ENCODE assay signal across 6 cellular contexts in genomic region chr17:21439015-21439336, GRCh38.
DNase-seq lines count a peak whose midpoint lies in the region; ATAC-seq, FAIRE-seq and TF ChIP-seq lines count a peak whose summit lies in the region.
"Not testable (repeated sequence)": the region's sequence is repeated elsewhere in the genome, so short reads cannot be mapped to it uniquely, and the experiment has no call there.

No MANE protein-coding gene starts in this region.

- H3K4me3 Mint-ChIP-seq in osteocyte (ENCODE audit: unreplicated experiment); stimulated activated naive B cell treated with anti-CD40 and anti-IgM and Interleukin-4, amounts not matched to agents 10 μg/mL and 1 μg/mL and 100 μg/mL, for 72 hours: not testable (repeated sequence)

- H3K4me1 Mint-ChIP-seq in osteocyte (ENCODE audit: unreplicated experiment); stimulated activated naive B cell treated with anti-CD40 and anti-IgM and Interleukin-4, amounts not matched to agents 10 μg/mL and 1 μg/mL and 100 μg/mL, for 72 hours: not testable (repeated sequence)

- not testable (repeated sequence) for H3K36me3 Mint-ChIP-seq in osteocyte (ENCODE audit: unreplicated experiment); stimulated activated naive B cell treated with anti-CD40 and anti-IgM and Interleukin-4, amounts not matched to agents 10 μg/mL and 1 μg/mL and 100 μg/mL, for 72 hours

- TF ChIP-seq CTCF in bronchial epithelial cell (IDR thresholded peaks at IDR 0.05; ENCODE audit: insufficient read depth, low read length, severe bottlenecking); right atrium auricular region (IDR thresholded peaks at IDR 0.05); osteocyte (IDR thresholded peaks at IDR 0.05); upper lobe of right lung (IDR thresholded peaks at IDR 0.05): not testable (repeated sequence)

- H3K9me2 ChIP-seq in Karpas-422 (replicated peaks; ENCODE audit: insufficient read depth, low read length), result not testable (repeated sequence)

- H3K9me3 ChIP-seq in Karpas-422 (ENCODE audit: low read length); right atrium auricular region; upper lobe of right lung: not testable (repeated sequence)

- H3K4me1 ChIP-seq in Karpas-422 (ENCODE audit: low read length), result peaks cover 50% of the 10 kb centered on the region
- not testable (repeated sequence) for H3K4me1 ChIP-seq in right atrium auricular region, upper lobe of right lung

- not testable (repeated sequence) for H3K27ac Mint-ChIP-seq in osteocyte (ENCODE audit: unreplicated experiment); stimulated activated naive B cell treated with anti-CD40 and anti-IgM and Interleukin-4, amounts not matched to agents 10 μg/mL and 1 μg/mL and 100 μg/mL, for 72 hours

- peaks cover 12% of the 10 kb centered on the region for H3K27me3 Mint-ChIP-seq in osteocyte (ENCODE audit: unreplicated experiment)
- H3K27me3 Mint-ChIP-seq in stimulated activated naive B cell treated with anti-CD40 and anti-IgM and Interleukin-4, amounts not matched to agents 10 μg/mL and 1 μg/mL and 100 μg/mL, for 72 hours, result not testable (repeated sequence)

- H3K27me3 ChIP-seq in Karpas-422 (ENCODE audit: low read length); bronchial epithelial cell (ENCODE audit: control insufficient read depth, insufficient read depth, low read length); right atrium auricular region; upper lobe of right lung: not testable (repeated sequence)

- H3K4me2 ChIP-seq in Karpas-422 (ENCODE audit: low read depth, low read length, poor library complexity, severe bottlenecking), result peak overlapping the region; percentile 44

- DNase-seq in Karpas-422; bronchial epithelial cell (ENCODE audit: low read depth); stimulated activated naive B cell treated with anti-CD40 and anti-IgM and Interleukin-4, amounts not matched to agents 10 μg/mL and 1 μg/mL and 100 μg/mL, for 72 hours; upper lobe of right lung: not testable (repeated sequence)
- DNase-seq in right atrium auricular region (ENCODE audit: low spot score) (peak; percentile 38), osteocyte (ENCODE audit: extremely low spot score, unreplicated experiment) (peak; percentile 80)

- not testable (repeated sequence) for H3K4me3 ChIP-seq in Karpas-422 (ENCODE audit: low read length); bronchial epithelial cell (ENCODE audit: low read depth, low read length); right atrium auricular region; upper lobe of right lung

- intact Hi-C loops in upper lobe of right lung (cut with DNase I), result not testable (repeated sequence)

- not testable (repeated sequence) for H4K20me1 ChIP-seq in Karpas-422 (ENCODE audit: insufficient read depth, low read depth, low read length)

- not testable (repeated sequence) for H3K36me3 ChIP-seq in Karpas-422 (ENCODE audit: insufficient read depth, low read length); bronchial epithelial cell (ENCODE audit: control insufficient read depth, insufficient read depth, low read length); right atrium auricular region; upper lobe of right lung

- not testable (repeated sequence) for H3K79me2 ChIP-seq in Karpas-422 (ENCODE audit: low read length)

- H3K9ac ChIP-seq in Karpas-422 (ENCODE audit: low read length), result not testable (repeated sequence)

- not testable (repeated sequence) for H3K9me3 Mint-ChIP-seq in osteocyte (ENCODE audit: unreplicated experiment); stimulated activated naive B cell treated with anti-CD40 and anti-IgM and Interleukin-4, amounts not matched to agents 10 μg/mL and 1 μg/mL and 100 μg/mL, for 72 hours

- peak; percentile 24 to 44 for ATAC-seq in stimulated activated naive B cell treated with anti-CD40 and anti-IgM and Interleukin-4, amounts not matched to agents 10 μg/mL and 1 μg/mL and 100 μg/mL, for 72 hours (replicated peaks)
- ATAC-seq in upper lobe of right lung, result peak; percentile 40

- peak overlapping the region; percentile 84 for H3K27ac ChIP-seq in Karpas-422 (ENCODE audit: low read length)
- H3K27ac ChIP-seq in right atrium auricular region, upper lobe of right lung: not testable (repeated sequence)

- not testable (repeated sequence) for H2AFZ ChIP-seq in Karpas-422 (ENCODE audit: low read length)

- FAIRE-seq in bronchial epithelial cell (lab: Jason Lieb, UNC), result peak; percentile 36
